In genomic region chr10:35453855-35454532, GRCh38 we compare ENCODE assay signal across 1 cellular context.
TF ChIP-seq lines count a peak whose summit lies in the region.

No MANE protein-coding gene starts in this region.

TF ChIP-seq in SK-N-SH, 30 proteins besides CTCF, POLR2A, EP300 and RAD21 (continued from another document):
- TF ChIP-seq, protein P1, sequence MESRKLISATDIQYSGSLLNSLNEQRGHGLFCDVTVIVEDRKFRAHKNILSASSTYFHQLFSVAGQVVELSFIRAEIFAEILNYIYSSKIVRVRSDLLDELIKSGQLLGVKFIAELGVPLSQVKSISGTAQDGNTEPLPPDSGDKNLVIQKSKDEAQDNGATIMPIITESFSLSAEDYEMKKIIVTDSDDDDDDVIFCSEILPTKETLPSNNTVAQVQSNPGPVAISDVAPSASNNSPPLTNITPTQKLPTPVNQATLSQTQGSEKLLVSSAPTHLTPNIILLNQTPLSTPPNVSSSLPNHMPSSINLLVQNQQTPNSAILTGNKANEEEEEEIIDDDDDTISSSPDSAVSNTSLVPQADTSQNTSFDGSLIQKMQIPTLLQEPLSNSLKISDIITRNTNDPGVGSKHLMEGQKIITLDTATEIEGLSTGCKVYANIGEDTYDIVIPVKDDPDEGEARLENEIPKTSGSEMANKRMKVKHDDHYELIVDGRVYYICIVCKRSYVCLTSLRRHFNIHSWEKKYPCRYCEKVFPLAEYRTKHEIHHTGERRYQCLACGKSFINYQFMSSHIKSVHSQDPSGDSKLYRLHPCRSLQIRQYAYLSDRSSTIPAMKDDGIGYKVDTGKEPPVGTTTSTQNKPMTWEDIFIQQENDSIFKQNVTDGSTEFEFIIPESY (IDR thresholded peaks at IDR 0.05; ENCODE audit: borderline replicate concordance, low read depth) = no peak
- TF ChIP-seq IRF3 (IDR thresholded peaks at IDR 0.05; ENCODE audit: low read depth, low read length) (no peak), NFIC (IDR thresholded peaks at IDR 0.05; ENCODE audit: borderline replicate concordance) (no peak), JUND (IDR thresholded peaks at IDR 0.05) (peak; percentile 35; the same call in 1 of the 2 replicates)
- TF ChIP-seq, protein P2, sequence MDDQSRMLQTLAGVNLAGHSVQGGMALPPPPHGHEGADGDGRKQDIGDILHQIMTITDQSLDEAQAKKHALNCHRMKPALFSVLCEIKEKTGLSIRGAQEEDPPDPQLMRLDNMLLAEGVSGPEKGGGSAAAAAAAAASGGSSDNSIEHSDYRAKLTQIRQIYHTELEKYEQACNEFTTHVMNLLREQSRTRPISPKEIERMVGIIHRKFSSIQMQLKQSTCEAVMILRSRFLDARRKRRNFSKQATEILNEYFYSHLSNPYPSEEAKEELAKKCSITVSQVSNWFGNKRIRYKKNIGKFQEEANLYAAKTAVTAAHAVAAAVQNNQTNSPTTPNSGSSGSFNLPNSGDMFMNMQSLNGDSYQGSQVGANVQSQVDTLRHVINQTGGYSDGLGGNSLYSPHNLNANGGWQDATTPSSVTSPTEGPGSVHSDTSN (IDR thresholded peaks at IDR 0.05) = no peak
TF ChIP-seq in SK-N-SH: peak in this region for 4.
